8 cellular contexts compared by ENCODE assay signal in genomic region chr6:39114395-39114706, GRCh38. TPM values are rescaled to one million over a fixed set of nuclear protein-coding genes. Genes with fewer than 3 reads are reported as not detected.
A peak's percentile ranks its signal among the peaks of the same experiment; 100 is the strongest.
DNase-seq lines count a peak whose midpoint lies in the region; ATAC-seq and TF ChIP-seq lines count a peak whose summit lies in the region.

No MANE protein-coding gene starts in this region.

- H3K9me3 ChIP-seq in endocrine pancreas (ENCODE audit: control insufficient read depth, low read length), result no peaks in the 10 kb centered on the region
- H3K9me3 ChIP-seq in neural cell (ENCODE audit: low read length), result no peaks in the 10 kb centered on the region

- H3K9me2 ChIP-seq in neural cell (ENCODE audit: insufficient read depth, low read length), result no peaks in the 10 kb centered on the region

- H3K36me3 ChIP-seq in endocrine pancreas (ENCODE audit: control insufficient read depth, insufficient read depth, low read length), result no peaks in the 10 kb centered on the region
- H3K36me3 ChIP-seq in neural cell (ENCODE audit: insufficient read depth, low read length), result peaks cover 4% of the 10 kb centered on the region

- DNase-seq in NCI-H82 treated with DMSO at 0.1 percent for 48 hours (lab: John Stamatoyannopoulos, UW; ENCODE audit: unreplicated experiment), result peak; percentile 70
- DNase-seq in NCI-H446 (lab: John Stamatoyannopoulos, UW), result no peak
- DNase-seq in ACHN, result no peak
- no peak for DNase-seq in OCI-M2 (lab: John Stamatoyannopoulos, UW; ENCODE audit: unreplicated experiment)

- H3K4me2 ChIP-seq in neural cell (ENCODE audit: low read length), result peak overlapping the region; percentile 53

- H3F3A ChIP-seq in neural cell (ENCODE audit: insufficient read depth, low read length, poor library complexity, severe bottlenecking), result no peaks in the 10 kb centered on the region

- peak overlapping the region; percentile 89 for H2AFZ ChIP-seq in neural cell (ENCODE audit: low read depth, low read length)

- no peaks in the 10 kb centered on the region for H3K79me2 ChIP-seq in neural cell (replicated peaks; ENCODE audit: insufficient read depth, low read length)

- ATAC-seq in GM18907 (IDR thresholded peaks at IDR 0.05; ENCODE audit: unreplicated experiment) (peak; percentile 23), HG02610 (IDR thresholded peaks at IDR 0.05; ENCODE audit: unreplicated experiment) (peak; percentile 11)

- H3K4me1 ChIP-seq in endocrine pancreas (ENCODE audit: control insufficient read depth, insufficient read depth, low read length), result peaks cover 14% of the 10 kb centered on the region

- H3K27me3 ChIP-seq in endocrine pancreas (ENCODE audit: control insufficient read depth, insufficient read depth, low read length) (no peaks in the 10 kb centered on the region), neural cell (ENCODE audit: insufficient read depth, low read depth, low read length) (no peaks in the 10 kb centered on the region)

- no peak for TF ChIP-seq EP300 in neural cell (conservative IDR thresholded peaks at IDR 0.05; ENCODE audit: poor library complexity, severe bottlenecking)

- in situ Hi-C loops in ACHN (cut with HindIII; ENCODE audit: low pct_ligation_motif_present, low pct_unique_long_range_greater_than_20kb, low sequenced_read_pairs), result no loop called here

- TF ChIP-seq CTCF in neural cell (IDR thresholded peaks at IDR 0.05; ENCODE audit: poor library complexity, severe bottlenecking), result no peak

- H3K4me3 ChIP-seq in endocrine pancreas (ENCODE audit: control insufficient read depth, insufficient read depth, low read length) (peak overlapping the region; percentile 96), neural cell (ENCODE audit: low read length) (peak overlapping the region; percentile 81)

- H3K9ac ChIP-seq in endocrine pancreas (ENCODE audit: control insufficient read depth, insufficient read depth, low read length) (peak overlapping the region; percentile 79), neural cell (ENCODE audit: low read length) (peak overlapping the region; percentile 81)

- H4K20me1 ChIP-seq in neural cell (ENCODE audit: insufficient read depth), result no peaks in the 10 kb centered on the region

- H3K27ac ChIP-seq in neural cell (ENCODE audit: low read length), result peak overlapping the region; percentile 65

- TF ChIP-seq RAD21 in neural cell (conservative IDR thresholded peaks at IDR 0.05), result no peak

TF ChIP-seq in neural cell, 6 proteins besides CTCF, POLR2A, EP300 and RAD21:
- TF ChIP-seq MXI1 (conservative IDR thresholded peaks at IDR 0.05; ENCODE audit: poor library complexity, severe bottlenecking) (peak; percentile 6), REST (IDR thresholded peaks at IDR 0.05; ENCODE audit: borderline replicate concordance) (no peak), TAF1 (IDR thresholded peaks at IDR 0.05; ENCODE audit: low read depth) (no peak), POLR2AphosphoS5 (IDR thresholded peaks at IDR 0.05) (no peak), EZH2 (IDR thresholded peaks at IDR 0.05; ENCODE audit: borderline replicate concordance, insufficient read depth, low read length, poor library complexity, severe bottlenecking) (no peak)
TF ChIP-seq in neural cell: peak in this region for 1.

RNA-seq across cellular contexts. Expression of gene SAYSD1, which starts 0.6 kb away (rescaled TPM):
- 29.2 and 40.5 TPM in 2 replicates for polyA plus RNA-seq in neural cell
- polyA minus RNA-seq in neural cell, result 62.3 and 65.1 TPM in 2 replicates
